Comparison of ENCODE assay signal across 16 cellular contexts in genomic region chr1:86104606-86105532, GRCh38. TPM values are rescaled to one million over a fixed set of nuclear protein-coding genes. Genes with fewer than 3 reads are reported as not detected.
DNase-seq lines count a peak whose midpoint lies in the region; ATAC-seq, FAIRE-seq and TF ChIP-seq lines count a peak whose summit lies in the region.
"Had no signal": no experiment of that assay in that cellular context is flagged by ENCODE, and none has a peak within 500 bp of the region (broad histone marks: within the 10 kb centered on the region; RNA-seq: fewer than 3 reads in every experiment).

No MANE protein-coding gene starts in this region.

- DNase-seq in COLO668 (lab: John Stamatoyannopoulos, UW; ENCODE audit: unreplicated experiment) (peak; percentile 41), LNCaP clone FGC (ENCODE audit: low read depth) (peak; percentile 90), bronchial epithelial cell (ENCODE audit: low read depth) (peak; percentile 66), mucosa of descending colon (peak; percentile 36 to 69 (median 40))
- DNase-seq in activated CD4-positive, alpha-beta T cell treated with anti-CD3 and anti-CD28 coated beads for 48 hours = no peak
- DNase-seq: activated CD4-positive, alpha-beta memory T cell treated with anti-CD3 and anti-CD28 coated beads for 36 hours; activated T-cell treated with anti-CD3 and anti-CD28 coated beads, Interleukin-2, amount 50 U/mL, for 1 hour; brain microvascular endothelial cell; dermis blood vessel endothelial cell; glutamatergic neuron; NCI-H1694 treated with DMSO at 0.1 percent for 48 hours; NCI-H524 treated with DMSO at 0.1 percent for 48 hours had no signal

- H3K4me3 ChIP-seq in LNCaP clone FGC (ENCODE audit: low read depth, low read length) = no peak overlapping the region
- H3K4me3 ChIP-seq in bronchial epithelial cell (ENCODE audit: low read depth, low read length) = no peak overlapping the region
- H3K4me3 ChIP-seq in mucosa of descending colon = no peak overlapping the region
- H3K4me3 ChIP-seq: esophagus muscularis mucosa had no signal

- ATAC-seq in mucosa of descending colon (peak; percentile 80), GM18868 (IDR thresholded peaks at IDR 0.05; ENCODE audit: unreplicated experiment) (no peak), GM19395 (IDR thresholded peaks at IDR 0.05; ENCODE audit: unreplicated experiment) (no peak), GM19452 (IDR thresholded peaks at IDR 0.05; ENCODE audit: unreplicated experiment) (no peak)

- no peaks in the 10 kb centered on the region for H3K9me3 ChIP-seq in mucosa of descending colon
- H3K9me3 ChIP-seq: esophagus muscularis mucosa had no signal

- H3K36me3 ChIP-seq in bronchial epithelial cell (ENCODE audit: control insufficient read depth, insufficient read depth, low read length) (no peaks in the 10 kb centered on the region), mucosa of descending colon (ENCODE audit: low read depth) (no peaks in the 10 kb centered on the region)
- H3K36me3 ChIP-seq: brain microvascular endothelial cell, esophagus muscularis mucosa had no signal

- H3K27me3 ChIP-seq in bronchial epithelial cell (ENCODE audit: control insufficient read depth, insufficient read depth, low read length) = peaks cover 2% of the 10 kb centered on the region
- H3K27me3 ChIP-seq: brain microvascular endothelial cell, esophagus muscularis mucosa had no signal

- intact Hi-C loops in mucosa of descending colon (cut with DNase I, micrococcal nuclease) = no loop called here

- TF ChIP-seq CTCF in LNCaP clone FGC (IDR thresholded peaks at IDR 0.05; ENCODE audit: control insufficient read depth, extremely low read depth, insufficient read depth) (no peak), bronchial epithelial cell (IDR thresholded peaks at IDR 0.05; ENCODE audit: insufficient read depth, low read length, severe bottlenecking) (peak; percentile 0), mucosa of descending colon (IDR thresholded peaks at IDR 0.05) (no peak)

- no peaks in the 10 kb centered on the region for H3K4me1 ChIP-seq in mucosa of descending colon (ENCODE audit: low read depth)
- H3K4me1 ChIP-seq: esophagus muscularis mucosa had no signal

- FAIRE-seq in bronchial epithelial cell (lab: Jason Lieb, UNC) = peak; percentile 50

RNA-seq across cellular contexts. Expression of gene COL24A1, which starts 51.7 kb away (rescaled TPM):
- total RNA-seq in bronchial epithelial cell (under 0.01 TPM in 2 replicates), mucosa of descending colon (1 to 10 TPM in 2 of 3 donors, under 1 TPM in 1; 0.41 to 6.2 (median 1.1) TPM)
- total RNA-seq: activated CD4-positive, alpha-beta memory T cell treated with anti-CD3 and anti-CD28 coated beads for 36 hours; dermis blood vessel endothelial cell had no signal
